8 cellular contexts compared by ENCODE assay signal in genomic region chr22:36541831-36542391, GRCh38. TPM values are rescaled to one million over a fixed set of nuclear protein-coding genes. Genes with fewer than 3 reads are reported as not detected.
DNase-seq lines count a peak whose midpoint lies in the region; ATAC-seq and TF ChIP-seq lines count a peak whose summit lies in the region.

No MANE protein-coding gene starts in this region.

- no peaks in the 10 kb centered on the region for H3K9me3 Mint-ChIP-seq in endodermal cell

- no peaks in the 10 kb centered on the region for H3K27me3 ChIP-seq in endodermal cell (ENCODE audit: control insufficient read depth, insufficient read depth, low read length, poor library complexity, severe bottlenecking)
- H3K27me3 ChIP-seq in Peyer's patch = no peaks in the 10 kb centered on the region

- H3K27ac Mint-ChIP-seq in T-helper 17 cell (no peak overlapping the region), endodermal cell (no peak overlapping the region)

- no peak for TF ChIP-seq CTCF in endodermal cell (conservative IDR thresholded peaks at IDR 0.05)
- TF ChIP-seq CTCF in Peyer's patch (IDR thresholded peaks at IDR 0.05) = no peak

- H3K4me1 Mint-ChIP-seq in T-helper 17 cell (peaks cover 6% of the 10 kb centered on the region), endodermal cell (peaks cover 1% of the 10 kb centered on the region)

- H3K4me3 ChIP-seq in endodermal cell (ENCODE audit: low read length) = no peak overlapping the region
- no peak overlapping the region for H3K4me3 ChIP-seq in Peyer's patch

- H3K9me3 ChIP-seq in T-helper 17 cell (ENCODE audit: control insufficient read depth, low read length, poor library complexity, severe bottlenecking) (no peaks in the 10 kb centered on the region), endodermal cell (ENCODE audit: control insufficient read depth, low read length) (no peaks in the 10 kb centered on the region), Peyer's patch (no peaks in the 10 kb centered on the region)

- DNase-seq in GM04503 (ENCODE audit: low read depth) (peak; percentile 82), T-helper 17 cell (no peak), dermis blood vessel endothelial cell (peak; percentile 84), endodermal cell (no peak), NCI-H446 (lab: John Stamatoyannopoulos, UW) (no peak), Peyer's patch (no peak)
- DNase-seq in stimulated activated CD4-positive, alpha-beta T cell treated with anti-CD3 and anti-CD28 coated beads, Interleukin-12 subunit alpha, Interleukin-12 subunit beta, amount 100 ng/mL, for 24 hours (ENCODE audit: low read depth in 2 of 2) = peak; percentile 18 to 43

- H3K27ac ChIP-seq in endodermal cell (ENCODE audit: low read depth, low read length) = no peak overlapping the region
- no peak overlapping the region for H3K27ac ChIP-seq in Peyer's patch

- H3K36me3 ChIP-seq in endodermal cell (ENCODE audit: control insufficient read depth, insufficient read depth, low read length) (no peaks in the 10 kb centered on the region), Peyer's patch (no peaks in the 10 kb centered on the region)

- H3K36me3 Mint-ChIP-seq in T-helper 17 cell (ENCODE audit: low read depth) = no peaks in the 10 kb centered on the region
- no peaks in the 10 kb centered on the region for H3K36me3 Mint-ChIP-seq in endodermal cell (ENCODE audit: low read depth)

- TF ChIP-seq POLR2A in Peyer's patch (IDR thresholded peaks at IDR 0.05) = no peak

- H3K4me3 Mint-ChIP-seq in T-helper 17 cell (no peak overlapping the region), endodermal cell (no peak overlapping the region)

- 94 to 97% methylated on average over 6 to 9 of the region's 9 CpGs for WGBS in endodermal cell (ENCODE audit: insufficient coverage in 1 of 2, insufficient read length in 1 of 2), 2 experiments

- H3K4me1 ChIP-seq in endodermal cell (ENCODE audit: control insufficient read depth, insufficient read depth, low read length) (no peaks in the 10 kb centered on the region), Peyer's patch (no peaks in the 10 kb centered on the region)

- peak; percentile 54 for ATAC-seq in T-helper 17 cell
- no peak for ATAC-seq in HG03565 (IDR thresholded peaks at IDR 0.05; ENCODE audit: unreplicated experiment)

- H3K9ac ChIP-seq in endodermal cell (ENCODE audit: extremely low read depth, low read length, poor library complexity, severe bottlenecking) = no peak overlapping the region

- H3K27me3 Mint-ChIP-seq in T-helper 17 cell (peaks cover 12% of the 10 kb centered on the region), endodermal cell (ENCODE audit: insufficient read depth) (peaks cover 2% of the 10 kb centered on the region)

RNA-seq across cellular contexts. Expression of gene EIF3D, which starts 12.9 kb away (rescaled TPM):
- total RNA-seq in T-helper 17 cell = 100 to 1,000 TPM; 231 to 239 TPM
- total RNA-seq in dermis blood vessel endothelial cell = 462 and 522 TPM in 2 replicates
- total RNA-seq in endodermal cell = 100 to 1,000 TPM; 157 to 196 TPM
- 158 TPM for polyA plus RNA-seq in endodermal cell (2013, experiment 1 of 2)
- polyA plus RNA-seq in endodermal cell (2013, experiment 2 of 2) = 164 TPM
- total RNA-seq in Peyer's patch = 100 to 1,000 TPM; 135 to 197 (median 167) TPM

RNA-seq across cellular contexts. Expression of gene FOXRED2, which starts 35.1 kb away (rescaled TPM):
- 1 to 10 TPM; 1.0 to 1.3 TPM for total RNA-seq in T-helper 17 cell
- 8.7 and 11.5 TPM in 2 replicates for total RNA-seq in dermis blood vessel endothelial cell
- total RNA-seq in endodermal cell = 10 to 100 TPM; 28.3 to 33.3 TPM
- 18.0 TPM for polyA plus RNA-seq in endodermal cell (2013, experiment 1 of 2)
- 17.1 TPM for polyA plus RNA-seq in endodermal cell (2013, experiment 2 of 2)
- total RNA-seq in Peyer's patch = 10 to 100 TPM in 1 of 4 donors, 1 to 10 TPM in 3; 2.8 to 16.5 (median 4.1) TPM

Comparison
In these comparisons a context has a peak if more than half of its experiments do, and no peak if none do; other contexts are left out.
1. DNase-seq: peak in GM04503 (single experiment), dermis blood vessel endothelial cell (single experiment) and stimulated activated CD4-positive, alpha-beta T cell treated with anti-CD3 and anti-CD28 coated beads, Interleukin-12 subunit alpha, Interleukin-12 subunit beta, amount 100 ng/mL, for 24 hours (2 of 2); none in T-helper 17 cell (0 of 3), endodermal cell (single experiment), NCI-H446 (0 of 2) and Peyer's patch (0 of 3).